In the genomic region with DNA sequence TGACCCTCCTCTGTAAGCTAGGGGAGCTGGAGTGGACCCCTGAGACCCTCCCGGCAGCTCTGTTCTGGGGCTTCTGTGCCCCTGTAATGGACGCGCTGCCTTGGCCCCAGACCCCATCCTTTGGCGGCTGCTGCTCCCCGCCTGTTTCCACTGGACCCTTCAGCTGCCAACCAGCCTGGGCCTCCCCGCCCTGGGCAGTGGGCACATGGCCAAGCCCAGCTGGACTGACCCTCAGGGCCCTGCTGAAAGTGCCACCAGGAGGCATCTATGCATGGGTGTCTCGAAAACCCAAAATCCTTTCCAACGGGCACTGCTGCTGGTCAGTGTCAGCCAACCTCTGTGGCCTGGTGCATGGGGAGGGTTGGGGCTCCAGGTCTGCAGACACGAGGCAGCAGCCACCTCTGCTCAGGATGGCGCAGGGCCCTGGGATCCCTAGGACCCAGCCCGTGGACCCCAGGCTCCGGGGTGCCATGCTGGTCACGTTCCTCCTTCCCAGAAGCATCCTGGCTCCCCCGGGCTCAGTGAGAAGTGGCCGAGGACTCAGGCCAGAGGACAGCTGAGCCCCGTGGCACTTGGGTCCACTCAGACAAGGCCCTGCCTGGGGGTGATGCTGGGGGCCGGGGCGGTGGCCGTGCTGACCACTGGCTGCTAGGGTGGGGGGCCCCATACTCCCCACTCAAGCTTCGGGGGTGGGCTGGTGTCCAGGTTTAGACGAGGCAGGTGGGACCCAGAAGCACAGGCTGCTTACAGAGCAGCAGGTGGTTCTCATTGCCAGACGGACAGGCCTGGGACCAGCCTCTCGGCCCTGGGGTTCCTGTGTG, we compare ENCODE assay signal across 20 cellular contexts. TPM values are rescaled to one million over a fixed set of nuclear protein-coding genes. Genes with fewer than 3 reads are reported as not detected.
DNase-seq lines count a peak whose midpoint lies in the region; ATAC-seq and TF ChIP-seq lines count a peak whose summit lies in the region.
"Had no signal": no experiment of that assay in that cellular context is flagged by ENCODE, and none has a peak within 500 bp of the region (broad histone marks: within the 10 kb centered on the region; RNA-seq: fewer than 3 reads in every experiment).

No MANE protein-coding gene starts in this region.

- H3K9me3 ChIP-seq in right atrium auricular region = no peaks in the 10 kb centered on the region
- H3K9me3 ChIP-seq in mucosa of descending colon = no peaks in the 10 kb centered on the region
- no peaks in the 10 kb centered on the region for H3K9me3 ChIP-seq in uterus
- H3K9me3 ChIP-seq: esophagus squamous epithelium, gastrocnemius medialis, SK-N-SH, vagina had no signal

- H3K27me3 ChIP-seq in right atrium auricular region = no peaks in the 10 kb centered on the region
- no peaks in the 10 kb centered on the region for H3K27me3 ChIP-seq in uterus
- H3K27me3 ChIP-seq: esophagus squamous epithelium, gastrocnemius medialis, vagina had no signal

- no peak overlapping the region for H3K4me3 ChIP-seq in right atrium auricular region
- no peak overlapping the region for H3K4me3 ChIP-seq in mucosa of descending colon
- no peak overlapping the region for H3K4me3 ChIP-seq in uterus
- H3K4me3 ChIP-seq: esophagus squamous epithelium, gastrocnemius medialis, vagina had no signal

- intact Hi-C loops in Right ventricle myocardium inferior (cut with DNase I) = no loop called here
- intact Hi-C loops in Right ventricle myocardium superior (cut with DNase I) = no loop called here
- intact Hi-C loops in mucosa of descending colon (cut with DNase I, micrococcal nuclease) = no loop called here
- intact Hi-C loops in uterus (cut with DNase I; ENCODE audit: low total_unique reads) = no loop called here

- H3K36me3 ChIP-seq in right atrium auricular region (no peaks in the 10 kb centered on the region), mucosa of descending colon (ENCODE audit: low read depth) (no peaks in the 10 kb centered on the region), uterus (no peaks in the 10 kb centered on the region)
- H3K36me3 ChIP-seq: esophagus squamous epithelium, gastrocnemius medialis, vagina had no signal

- TF ChIP-seq CTCF in right atrium auricular region (IDR thresholded peaks at IDR 0.05) = no peak
- no peak for TF ChIP-seq CTCF in mucosa of descending colon (IDR thresholded peaks at IDR 0.05)
- no peak for TF ChIP-seq CTCF in uterus (IDR thresholded peaks at IDR 0.05)

- no peak for ATAC-seq in Right ventricle myocardium inferior
- no peak for ATAC-seq in Right ventricle myocardium superior (ENCODE audit: poor library complexity)
- ATAC-seq in mucosa of descending colon = no peak
- ATAC-seq: gastrocnemius medialis, WTC11 had no signal

- peaks cover 0 to 39% of the 10 kb centered on the region in 2 donors for H3K4me1 ChIP-seq in right atrium auricular region
- H3K4me1 ChIP-seq in mucosa of descending colon (ENCODE audit: low read depth) = no peaks in the 10 kb centered on the region
- H3K4me1 ChIP-seq in uterus = peaks cover 0 to 3% of the 10 kb centered on the region in 2 donors
- H3K4me1 ChIP-seq: vagina had no signal

- no peak overlapping the region for H3K27ac ChIP-seq in right atrium auricular region
- H3K27ac ChIP-seq in uterus = no peak overlapping the region
- H3K27ac ChIP-seq: esophagus squamous epithelium, gastrocnemius medialis, HL-60, vagina had no signal

- TF ChIP-seq POLR2A in uterus (IDR thresholded peaks at IDR 0.05) = no peak

- DNase-seq in Right ventricle myocardium inferior (ENCODE audit: missing footprints) (peak; percentile 66), right atrium auricular region (ENCODE audit: low spot score) (no peak), Right ventricle myocardium superior (peak; percentile 35), mucosa of descending colon (peak in 2 of 3 donors; percentile 20 to 44), uterus (peak; percentile 17 to 24), activated gamma-delta T cell (lab: John Stamatoyannopoulos, UW) (no peak), NCI-H1436 (lab: John Stamatoyannopoulos, UW) (no peak), NCI-H128 (lab: John Stamatoyannopoulos, UW; ENCODE audit: unreplicated experiment) (no peak)
- DNase-seq: activated CD4-positive, alpha-beta memory T cell treated with anti-CD3 and anti-CD28 coated beads, Interleukin-2, amount 10 ng/mL, durations not matched to agents 7 days and 5 days; C1 segment of cervical spinal cord; effector CD8-positive, alpha-beta T cell; esophagus squamous epithelium; NCI-H1092 treated with DMSO at 0.1 percent for 48 hours; NCI-H2107; NCI-H524 treated with DMSO at 0.1 percent for 48 hours; SK-N-SH had no signal

RNA-seq across cellular contexts. Expression of gene SLX9, which starts 46.9 kb away (rescaled TPM):
- 66.5 TPM for total RNA-seq in Right ventricle myocardium inferior
- total RNA-seq in right atrium auricular region = 10 to 100 TPM; 15.9 to 18.8 TPM
- total RNA-seq in Right ventricle myocardium superior = 77.4 TPM
- total RNA-seq in mucosa of descending colon = 10 to 100 TPM; 19.8 to 42.2 (median 20.9) TPM
- total RNA-seq in uterus = 10 to 100 TPM in 2 of 4 donors, 1 to 10 TPM in 1, not detected in 1; 8.6 to 24.3 (median 10.5) TPM

Comparison
In these comparisons a context has a peak if more than half of its experiments do, and no peak if none do; other contexts are left out.
1. DNase-seq: peak in Right ventricle myocardium inferior (single experiment), Right ventricle myocardium superior (single experiment), mucosa of descending colon (2 of 3) and uterus (2 of 2); none in right atrium auricular region (single experiment), activated gamma-delta T cell (single experiment), NCI-H1436 (single experiment) and NCI-H128 (single experiment).